24 cellular contexts compared by ENCODE assay signal in genomic region chr6:159110748-159111147, GRCh38. TPM values are rescaled to one million over a fixed set of nuclear protein-coding genes. Genes with fewer than 3 reads are reported as not detected.
DNase-seq lines count a peak whose midpoint lies in the region; ATAC-seq, FAIRE-seq and TF ChIP-seq lines count a peak whose summit lies in the region.
"Had no signal": no experiment of that assay in that cellular context is flagged by ENCODE, and none has a peak within 500 bp of the region (broad histone marks: within the 10 kb centered on the region; RNA-seq: fewer than 3 reads in every experiment).

No MANE protein-coding gene starts in this region.

- BruUV-seq in A673 (replicated peaks; lab: Mats Ljungman, UMichigan): no TSS peak

- H3K4me3 ChIP-seq in Loucy (ENCODE audit: low read length, poor library complexity, severe bottlenecking): no peak overlapping the region
- H3K4me3 ChIP-seq in small intestine (ENCODE audit: low read depth in 1 of 2, low read length in 2 of 2): no peak overlapping the region
- no peak overlapping the region for H3K4me3 ChIP-seq in A673 (ENCODE audit: low read depth, low read length, poor library complexity, severe bottlenecking)
- no peak overlapping the region for H3K4me3 ChIP-seq in BE2C (ENCODE audit: low read depth, low read length)
- H3K4me3 ChIP-seq: breast epithelium, esophagus muscularis mucosa, Peyer's patch, stomach, thyroid gland had no signal

- peak; percentile 52 for DNase-seq in activated CD8-positive, alpha-beta memory T cell treated with anti-CD3 and anti-CD28 coated beads for 24 hours
- DNase-seq in activated CD8-positive, alpha-beta memory T cell treated with anti-CD3 and anti-CD28 coated beads, Interleukin-2, amount 50 U/mL, for 4 hours: no peak
- DNase-seq in small intestine (peak; percentile 46), A673 (ENCODE audit: low spot score) (no peak), BE2C (no peak)
- DNase-seq: activated naive CD4-positive, alpha-beta T cell treated with anti-CD3 and anti-CD28 coated beads, Interleukin-2, amount 50 U/mL, for 16 hours; COR-L47; effector CD8-positive, alpha-beta T cell; foreskin melanocyte; Peyer's patch; SHP77 treated with DMSO at 0.1 percent for 48 hours; thyroid gland had no signal

- no peak for FAIRE-seq in small intestine (lab: Jason Lieb, UNC)
- FAIRE-seq: A204.1 had no signal

- H3K4me2 ChIP-seq in Loucy (ENCODE audit: low read depth, low read length, poor library complexity, severe bottlenecking): peak overlapping the region; percentile 8

- TF ChIP-seq CTCF in Loucy (conservative IDR thresholded peaks at IDR 0.05; ENCODE audit: low read length) (no peak), A673 (conservative IDR thresholded peaks at IDR 0.05; ENCODE audit: low read depth, low read length) (no peak), BE2C (IDR thresholded peaks at IDR 0.05; ENCODE audit: low read depth, low read length) (no peak)

- peak overlapping the region; percentile 3 for H3K4me3 Mint-ChIP-seq in activated T-helper 17 cell treated with anti-CD3 and anti-CD28 coated beads, Interleukin-2, amount 50 U/mL, for 72 hours

- POLR2A ChIA-PET in A673 (lab: Charles Lee; ENCODE audit: low non-redundant PET): no interaction called here

- H3K4me1 Mint-ChIP-seq in activated T-helper 17 cell treated with anti-CD3 and anti-CD28 coated beads, Interleukin-2, amount 50 U/mL, for 72 hours: peaks cover 41% of the 10 kb centered on the region

- no peaks in the 10 kb centered on the region for H3K27me3 Mint-ChIP-seq in activated T-helper 17 cell treated with anti-CD3 and anti-CD28 coated beads, Interleukin-2, amount 50 U/mL, for 72 hours

- H4K20me1 ChIP-seq in Loucy (ENCODE audit: insufficient read depth, low read length, poor library complexity, severe bottlenecking): no peaks in the 10 kb centered on the region

- H3K27ac Mint-ChIP-seq in activated T-helper 17 cell treated with anti-CD3 and anti-CD28 coated beads, Interleukin-2, amount 50 U/mL, for 72 hours: no peak overlapping the region
- H3K27ac Mint-ChIP-seq: progenitor cell of endocrine pancreas had no signal

- CTCF ChIA-PET in A673 (lab: Charles Lee): interaction anchor here (0.6 kb wide), 1 partner anchor 1127 kb away, joined by 3 read pairs; no protein-coding TSS in a partner anchor

- H3K36me3 ChIP-seq in Loucy (ENCODE audit: insufficient read depth, low read length) (no peaks in the 10 kb centered on the region), small intestine (ENCODE audit: control insufficient read depth in 2 of 2, insufficient read depth in 2 of 2, low read length in 2 of 2) (no peaks in the 10 kb centered on the region), A673 (ENCODE audit: insufficient read depth, low read length, poor library complexity, severe bottlenecking) (no peaks in the 10 kb centered on the region), BE2C (no peaks in the 10 kb centered on the region)
- H3K36me3 ChIP-seq: breast epithelium, esophagus muscularis mucosa, Peyer's patch, stomach, thyroid gland had no signal

- peak overlapping the region; percentile 49 for H2AFZ ChIP-seq in Loucy (ENCODE audit: low read length)

- H3K9ac ChIP-seq in Loucy (ENCODE audit: low read depth, low read length, poor library complexity, severe bottlenecking): no peak overlapping the region

- intact Hi-C loops in A673 (cut with micrococcal nuclease; ENCODE audit: unreplicated experiment): no loop called here

- ATAC-seq in activated T-helper 17 cell treated with anti-CD3 and anti-CD28 coated beads, Interleukin-2, amount 50 U/mL, for 72 hours (replicated peaks): no peak
- ATAC-seq in GM18858 (IDR thresholded peaks at IDR 0.05; ENCODE audit: unreplicated experiment): no peak
- ATAC-seq: activated CD4-positive, CD25-positive, alpha-beta regulatory T cell treated with anti-CD3 and anti-CD28 coated beads, Interleukin-2, amount 50 U/mL, for 24 hours had no signal

- H3K9me2 ChIP-seq in Loucy (replicated peaks; ENCODE audit: low read depth, low read length): no peaks in the 10 kb centered on the region

- no peaks in the 10 kb centered on the region for H3K36me3 Mint-ChIP-seq in activated T-helper 17 cell treated with anti-CD3 and anti-CD28 coated beads, Interleukin-2, amount 50 U/mL, for 72 hours (ENCODE audit: low read depth)

- H3K9me3 Mint-ChIP-seq in activated T-helper 17 cell treated with anti-CD3 and anti-CD28 coated beads, Interleukin-2, amount 50 U/mL, for 72 hours: no peaks in the 10 kb centered on the region

- H3K9me3 ChIP-seq in Loucy (ENCODE audit: insufficient read depth, low read depth, low read length): no peaks in the 10 kb centered on the region
- no peaks in the 10 kb centered on the region for H3K9me3 ChIP-seq in small intestine (ENCODE audit: control insufficient read depth, low read depth)
- no peaks in the 10 kb centered on the region for H3K9me3 ChIP-seq in A673 (ENCODE audit: low read depth, low read length, poor library complexity, severe bottlenecking)
- no peaks in the 10 kb centered on the region for H3K9me3 ChIP-seq in BE2C
- H3K9me3 ChIP-seq: breast epithelium, esophagus muscularis mucosa, Peyer's patch, stomach, thyroid gland had no signal

- no peaks in the 10 kb centered on the region for H3K27me3 ChIP-seq in Loucy (ENCODE audit: insufficient read depth, low read length, poor library complexity, severe bottlenecking)
- H3K27me3 ChIP-seq in small intestine (ENCODE audit: control insufficient read depth in 2 of 2, insufficient read depth in 2 of 2, low read length in 2 of 2): no peaks in the 10 kb centered on the region
- no peaks in the 10 kb centered on the region for H3K27me3 ChIP-seq in A673 (replicated peaks; ENCODE audit: insufficient read depth, low read depth, low read length, poor library complexity)
- H3K27me3 ChIP-seq in BE2C: no peaks in the 10 kb centered on the region; the same call in 1 of the 2 replicates
- H3K27me3 ChIP-seq: breast epithelium, esophagus muscularis mucosa, Peyer's patch, stomach, thyroid gland had no signal

- H3F3A ChIP-seq in Loucy (ENCODE audit: low read depth): peaks cover 8% of the 10 kb centered on the region; the same call in 1 of the 2 replicates

- no peaks in the 10 kb centered on the region for H3K79me2 ChIP-seq in Loucy (ENCODE audit: insufficient read depth, low read length)

- H3K4me1 ChIP-seq in Loucy (ENCODE audit: insufficient read depth, low read length, poor library complexity, severe bottlenecking) (peaks cover 33% of the 10 kb centered on the region), small intestine (ENCODE audit: control insufficient read depth in 2 of 2, insufficient read depth in 1 of 2, low read depth in 1 of 2, low read length in 1 of 2) (no peaks in the 10 kb centered on the region), A673 (ENCODE audit: insufficient read depth, low read length, poor library complexity, severe bottlenecking) (no peaks in the 10 kb centered on the region), BE2C (peaks cover 9% of the 10 kb centered on the region; the same call in 1 of the 2 replicates)
- H3K4me1 ChIP-seq: thyroid gland had no signal

- H3K27ac ChIP-seq in small intestine (ENCODE audit: low read depth in 1 of 2, low read length in 1 of 2) (no peak overlapping the region), A673 (ENCODE audit: low read depth, low read length, poor library complexity, severe bottlenecking) (no peak overlapping the region)
- H3K27ac ChIP-seq: breast epithelium, esophagus muscularis mucosa, Peyer's patch, stomach, thyroid gland had no signal

RNA-seq across cellular contexts. Expression of gene FNDC1, which starts 58.5 kb away (rescaled TPM):
- not detected for total RNA-seq in activated T-helper 17 cell treated with anti-CD3 and anti-CD28 coated beads, Interleukin-2, amount 50 U/mL, for 72 hours
- polyA plus RNA-seq in small intestine: under 1 TPM in 2 of 3 donors, not detected in 1; 0.27 to 0.28 TPM
- not detected in 2 replicates for total RNA-seq in A673 (2021)
- polyA plus RNA-seq in BE2C (2012; ENCODE audit: insufficient read depth, insufficient read length, low read depth): not detected
- total RNA-seq: activated CD8-positive, alpha-beta memory T cell treated with anti-CD3 and anti-CD28 coated beads for 36 hours; MCF 10A had no signal
- polyA plus RNA-seq: mammary epithelial cell had no signal

Comparison
In these comparisons a context has a peak if more than half of its experiments do, and no peak if none do; other contexts are left out.
1. DNase-seq: peak in activated CD8-positive, alpha-beta memory T cell treated with anti-CD3 and anti-CD28 coated beads for 24 hours (single experiment) and small intestine (single experiment); none in activated CD8-positive, alpha-beta memory T cell treated with anti-CD3 and anti-CD28 coated beads, Interleukin-2, amount 50 U/mL, for 4 hours (single experiment), A673 (single experiment) and BE2C (single experiment).